8 cellular contexts compared by ENCODE assay signal in genomic region chr12:110039085-110039807, GRCh38. TPM values are rescaled to one million over a fixed set of nuclear protein-coding genes. Genes with fewer than 3 reads are reported as not detected.
DNase-seq lines count a peak whose midpoint lies in the region; ATAC-seq, FAIRE-seq and TF ChIP-seq lines count a peak whose summit lies in the region.

No MANE protein-coding gene starts in this region.

- peak overlapping the region; percentile 58 for H3K27ac ChIP-seq in keratinocyte (ENCODE audit: control insufficient read depth, insufficient read depth, low read length)
- peak overlapping the region; percentile 75 to 77 for H3K27ac ChIP-seq in thoracic aorta

- peaks cover 31% of the 10 kb centered on the region for H3K36me3 Mint-ChIP-seq in activated naive CD8-positive, alpha-beta T cell treated with anti-CD3 and anti-CD28 coated beads, Interleukin-2, amount 10 ng/mL, durations not matched to agents 7 days and 5 days

- H3K4me3 Mint-ChIP-seq in activated naive CD8-positive, alpha-beta T cell treated with anti-CD3 and anti-CD28 coated beads, Interleukin-2, amount 10 ng/mL, durations not matched to agents 7 days and 5 days, result peak overlapping the region; percentile 6

- no peaks in the 10 kb centered on the region for H3K9me1 ChIP-seq in keratinocyte (ENCODE audit: control insufficient read depth, extremely low read depth, insufficient read depth, low read length)

- no peak overlapping the region for H2AFZ ChIP-seq in keratinocyte (ENCODE audit: control insufficient read depth, low read length)

- no peaks in the 10 kb centered on the region for H3K9me3 ChIP-seq in MG63
- H3K9me3 ChIP-seq in keratinocyte (ENCODE audit: control insufficient read depth, low read depth, low read length), result no peaks in the 10 kb centered on the region
- H3K9me3 ChIP-seq in thoracic aorta, result no peaks in the 10 kb centered on the region

- no peaks in the 10 kb centered on the region for H3K27me3 Mint-ChIP-seq in activated naive CD8-positive, alpha-beta T cell treated with anti-CD3 and anti-CD28 coated beads, Interleukin-2, amount 10 ng/mL, durations not matched to agents 7 days and 5 days

- H3K4me3 ChIP-seq in MG63, result no peak overlapping the region
- no peak overlapping the region for H3K4me3 ChIP-seq in keratinocyte (ENCODE audit: control insufficient read depth in 2 of 3, extremely low read depth in 1 of 3, insufficient read depth in 2 of 3, low read depth in 1 of 3, low read length in 3 of 3)
- peak overlapping the region; percentile 17 for H3K4me3 ChIP-seq in thoracic aorta

- peak overlapping the region; percentile 86 for H3K27ac Mint-ChIP-seq in activated naive CD8-positive, alpha-beta T cell treated with anti-CD3 and anti-CD28 coated beads, Interleukin-2, amount 10 ng/mL, durations not matched to agents 7 days and 5 days

- TF ChIP-seq CTCF in keratinocyte (optimal IDR thresholded peaks at IDR 0.05 in 1 of 3, IDR thresholded peaks at IDR 0.05 in 1 of 3, conservative IDR thresholded peaks at IDR 0.05 in 1 of 3; ENCODE audit: extremely low read depth in 1 of 3, insufficient read depth in 2 of 3, low read length in 3 of 3), result no peak
- TF ChIP-seq CTCF in thoracic aorta (IDR thresholded peaks at IDR 0.05), result no peak

- in situ Hi-C loops in Caki2 (cut with HindIII; ENCODE audit: low pct_unique_long_range_greater_than_20kb, low sequenced_read_pairs), result no loop called here

- dilution Hi-C loops in keratinocyte (cut with MboI; ENCODE audit: extremely low pct_ligation_motif_present, low sequenced_read_pairs), result no loop called here

- POLR2A ChIA-PET in activated naive CD8-positive, alpha-beta T cell treated with anti-CD3 and anti-CD28 coated beads, Interleukin-2, amount 10 ng/mL, durations not matched to agents 7 days and 5 days (lab: Charles Lee), result interaction anchor here (0.9 to 1.0 kb wide), 3 partner anchors 9 to 44 kb away, joined by 3 to 4 read pairs (median 3); partner anchors contain the start of gene C12orf76

- peak; percentile 62 for ATAC-seq in activated naive CD8-positive, alpha-beta T cell treated with anti-CD3 and anti-CD28 coated beads, Interleukin-2, amount 10 ng/mL, durations not matched to agents 7 days and 5 days (ENCODE audit: low read depth)
- ATAC-seq in thoracic aorta (ENCODE audit: insufficient number of reproducible peaks, low FRiP score, low read depth), result peak; percentile 62
- no peak for ATAC-seq in HG02970 (IDR thresholded peaks at IDR 0.05; ENCODE audit: low FRiP score, unreplicated experiment)
- no peak for ATAC-seq in GM21390 (IDR thresholded peaks at IDR 0.05; ENCODE audit: unreplicated experiment)
- no peak for ATAC-seq in GM21737 (IDR thresholded peaks at IDR 0.05; ENCODE audit: unreplicated experiment)

- peak overlapping the region; percentile 43 for H3K4me2 ChIP-seq in keratinocyte (ENCODE audit: control insufficient read depth, extremely low read depth, insufficient read depth, low read depth, low read length)

- peaks cover 2% of the 10 kb centered on the region for H4K20me1 ChIP-seq in keratinocyte (ENCODE audit: control insufficient read depth, extremely low read depth, insufficient read depth, low read length)

- H3K27me3 ChIP-seq in MG63 (no peaks in the 10 kb centered on the region), keratinocyte (ENCODE audit: control insufficient read depth, extremely low read depth, insufficient read depth, low read length) (no peaks in the 10 kb centered on the region), thoracic aorta (replicated peaks; ENCODE audit: insufficient read depth) (no peaks in the 10 kb centered on the region)

- DNase-seq in Caki2 (ENCODE audit: low read depth) (peak; percentile 78), MG63 (peak; percentile 71), keratinocyte (ENCODE audit: low read depth, low spot score) (no peak), thoracic aorta (ENCODE audit: low spot score) (peak; percentile 10)
- DNase-seq in activated naive CD8-positive, alpha-beta T cell treated with anti-CD3 and anti-CD28 coated beads, Interleukin-2, amount 10 ng/mL, durations not matched to agents 7 days and 5 days, result no peak

- H3K79me2 ChIP-seq in keratinocyte (ENCODE audit: control insufficient read depth, insufficient read depth, low read length), result peaks cover 14% of the 10 kb centered on the region

- H3K4me1 Mint-ChIP-seq in activated naive CD8-positive, alpha-beta T cell treated with anti-CD3 and anti-CD28 coated beads, Interleukin-2, amount 10 ng/mL, durations not matched to agents 7 days and 5 days, result peaks cover 35% of the 10 kb centered on the region

- no peaks in the 10 kb centered on the region for H3K9me3 Mint-ChIP-seq in activated naive CD8-positive, alpha-beta T cell treated with anti-CD3 and anti-CD28 coated beads, Interleukin-2, amount 10 ng/mL, durations not matched to agents 7 days and 5 days

- peaks cover 64% of the 10 kb centered on the region for H3K36me3 ChIP-seq in MG63
- peaks cover 25 to 30% of the 10 kb centered on the region in 2 experiments for H3K36me3 ChIP-seq in keratinocyte (ENCODE audit: control insufficient read depth in 2 of 2, extremely low read depth in 1 of 2, insufficient read depth in 2 of 2, low read length in 2 of 2)
- H3K36me3 ChIP-seq in thoracic aorta, result peaks cover 26% of the 10 kb centered on the region

- H3K4me1 ChIP-seq in keratinocyte (ENCODE audit: control insufficient read depth, extremely low read depth, insufficient read depth, low read length) (peaks cover 14% of the 10 kb centered on the region), thoracic aorta (ENCODE audit: control insufficient read depth in 1 of 2, low read depth in 2 of 2) (peaks cover 7 to 18% of the 10 kb centered on the region in 2 donors)

- FAIRE-seq in keratinocyte (lab: Jason Lieb, UNC), result peak; percentile 86

- H3K9ac ChIP-seq in keratinocyte (ENCODE audit: control insufficient read depth, extremely low read depth, insufficient read depth, low read length), result peak overlapping the region; percentile 26

RNA-seq across cellular contexts. Expression of gene C12orf76, which starts 9.1 kb away (rescaled TPM):
- total RNA-seq in Caki2 (2014; rRNA removed; shearing (Covaris generic); ENCODE audit: low replicate concordance), result 3.6 and 8.6 TPM in 2 replicates
- total RNA-seq in MG63 (2014; rRNA removed; shearing (Covaris generic); ENCODE audit: low replicate concordance), result 0.47 and 8.3 TPM in 2 replicates
- total RNA-seq in activated naive CD8-positive, alpha-beta T cell treated with anti-CD3 and anti-CD28 coated beads, Interleukin-2, amount 10 ng/mL, durations not matched to agents 7 days and 5 days, result 10 to 100 TPM; 22.1 to 23.2 TPM
- polyA plus RNA-seq in keratinocyte, result 4.8 to 10.9 TPM (median 7.3 TPM) in 3 replicates
- polyA plus RNA-seq in keratinocyte (2011; ENCODE audit: low read depth), result 2.5 TPM
- 6.6 and 7.6 TPM in 2 replicates for polyA plus RNA-seq in keratinocyte (2011; cell fraction: cytosol; rRNA removed)
- polyA plus RNA-seq in keratinocyte (2011; cell fraction: nucleus; rRNA removed), result 13.4 and 15.1 TPM in 2 replicates
- 3.0 and 13.9 TPM in 2 replicates for polyA plus RNA-seq in keratinocyte (2012; ENCODE audit: low replicate concordance)
- 3.2 to 4.8 TPM (median 4.6 TPM) in 3 replicates for polyA minus RNA-seq in keratinocyte
- polyA minus RNA-seq in keratinocyte (2011; cell fraction: cytosol; rRNA and poly(A)+ RNA removed), result 10.7 TPM
- 3.3 TPM in 2 replicates for polyA minus RNA-seq in keratinocyte (2011; cell fraction: nucleus; rRNA and poly(A)+ RNA removed)
- total RNA-seq in thoracic aorta, result 10 to 100 TPM in 1 of 2 donors, 1 to 10 TPM in 1; 6.4 to 18.1 TPM

RNA-seq across cellular contexts. Expression of gene ANKRD13A, which starts 40.0 kb away (rescaled TPM):
- total RNA-seq in Caki2 (2014; rRNA removed; shearing (Covaris generic); ENCODE audit: low replicate concordance), result 5.7 and 6.7 TPM in 2 replicates
- total RNA-seq in MG63 (2014; rRNA removed; shearing (Covaris generic); ENCODE audit: low replicate concordance), result 75.0 and 96.8 TPM in 2 replicates
- total RNA-seq in activated naive CD8-positive, alpha-beta T cell treated with anti-CD3 and anti-CD28 coated beads, Interleukin-2, amount 10 ng/mL, durations not matched to agents 7 days and 5 days, result 10 to 100 TPM; 85.8 to 88.8 TPM
- polyA plus RNA-seq in keratinocyte, result 72.5 to 74.7 TPM (median 73.1 TPM) in 3 replicates
- 129 TPM for polyA plus RNA-seq in keratinocyte (2011; ENCODE audit: low read depth)
- polyA plus RNA-seq in keratinocyte (2011; cell fraction: cytosol; rRNA removed), result 56.9 and 78.3 TPM in 2 replicates
- polyA plus RNA-seq in keratinocyte (2011; cell fraction: nucleus; rRNA removed), result 81.4 and 85.6 TPM in 2 replicates
- 47.4 and 51.3 TPM in 2 replicates for polyA plus RNA-seq in keratinocyte (2012; ENCODE audit: low replicate concordance)
- 60.3 to 122 TPM (median 76.9 TPM) in 3 replicates for polyA minus RNA-seq in keratinocyte
- polyA minus RNA-seq in keratinocyte (2011; cell fraction: cytosol; rRNA and poly(A)+ RNA removed), result 76.0 TPM
- 42.0 and 50.9 TPM in 2 replicates for polyA minus RNA-seq in keratinocyte (2011; cell fraction: nucleus; rRNA and poly(A)+ RNA removed)
- 10 to 100 TPM; 69.1 to 83.7 TPM for total RNA-seq in thoracic aorta

RNA-seq across cellular contexts. Expression of gene GIT2, which starts 43.1 kb away (rescaled TPM):
- total RNA-seq in Caki2 (2014; rRNA removed; shearing (Covaris generic); ENCODE audit: low replicate concordance), result 4.5 and 8.0 TPM in 2 replicates
- total RNA-seq in MG63 (2014; rRNA removed; shearing (Covaris generic); ENCODE audit: low replicate concordance), result 14.5 and 20.7 TPM in 2 replicates
- 100 to 1,000 TPM; 101 to 103 TPM for total RNA-seq in activated naive CD8-positive, alpha-beta T cell treated with anti-CD3 and anti-CD28 coated beads, Interleukin-2, amount 10 ng/mL, durations not matched to agents 7 days and 5 days
- polyA plus RNA-seq in keratinocyte, result 19.1 to 30.3 TPM (median 25.9 TPM) in 3 replicates
- 18.7 TPM for polyA plus RNA-seq in keratinocyte (2011; ENCODE audit: low read depth)
- polyA plus RNA-seq in keratinocyte (2011; cell fraction: cytosol; rRNA removed), result 19.5 and 27.1 TPM in 2 replicates
- 63.3 and 65.3 TPM in 2 replicates for polyA plus RNA-seq in keratinocyte (2011; cell fraction: nucleus; rRNA removed)
- polyA plus RNA-seq in keratinocyte (2012; ENCODE audit: low replicate concordance), result 13.9 and 20.3 TPM in 2 replicates
- 30.6 to 55.7 TPM (median 36.0 TPM) in 3 replicates for polyA minus RNA-seq in keratinocyte
- polyA minus RNA-seq in keratinocyte (2011; cell fraction: cytosol; rRNA and poly(A)+ RNA removed), result 11.5 TPM
- polyA minus RNA-seq in keratinocyte (2011; cell fraction: nucleus; rRNA and poly(A)+ RNA removed), result 34.0 and 63.8 TPM in 2 replicates
- 10 to 100 TPM; 45.2 to 71.5 TPM for total RNA-seq in thoracic aorta

Comparison
In these comparisons a context has a peak if more than half of its experiments do, and no peak if none do; other contexts are left out.
1. DNase-seq: peak in Caki2 (single experiment), MG63 (single experiment) and thoracic aorta (single experiment); none in activated naive CD8-positive, alpha-beta T cell treated with anti-CD3 and anti-CD28 coated beads, Interleukin-2, amount 10 ng/mL, durations not matched to agents 7 days and 5 days (single experiment) and keratinocyte (single experiment).
2. ATAC-seq: peak in activated naive CD8-positive, alpha-beta T cell treated with anti-CD3 and anti-CD28 coated beads, Interleukin-2, amount 10 ng/mL, durations not matched to agents 7 days and 5 days (single experiment) and thoracic aorta (single experiment); none in HG02970 (single experiment), GM21390 (single experiment) and GM21737 (single experiment).